ENCODE assay signal across 1 cellular context in the genomic region with DNA sequence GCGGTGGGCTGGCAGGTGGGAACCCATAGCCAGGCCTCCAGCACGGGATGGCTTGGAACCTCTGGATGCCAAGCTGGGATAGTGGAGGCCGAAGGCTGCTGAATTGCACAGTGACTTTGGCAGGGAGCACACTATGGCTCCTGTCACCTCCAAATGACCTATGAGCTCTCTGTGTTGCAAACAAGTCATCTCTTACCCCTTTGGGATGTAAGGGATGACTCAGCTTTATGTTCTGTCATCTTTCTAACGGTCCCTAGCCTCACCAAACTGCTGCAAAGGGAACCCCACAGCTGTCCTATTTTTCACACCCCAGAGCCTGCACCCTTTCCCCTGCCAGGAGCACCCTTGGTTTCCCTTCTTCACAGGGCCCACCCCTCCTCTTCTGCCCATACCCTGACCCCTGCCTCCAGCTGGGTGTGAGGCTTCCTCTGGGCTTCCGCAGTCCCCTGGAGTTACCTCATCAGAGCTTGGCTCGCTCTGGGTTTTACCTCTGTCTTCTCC.
A peak's percentile ranks its signal among the peaks of the same experiment; 100 is the strongest.
TF ChIP-seq lines count a peak whose summit lies in the region.

No MANE protein-coding gene starts in this region.

TF ChIP-seq in K562, 482 proteins besides CTCF, POLR2A, EP300 and RAD21 (continued from another document and continues in another):
- TF ChIP-seq USF1 (CRISPR knock-in tag; IDR thresholded peaks at IDR 0.05) (no peak), FOXJ2 (tag; IDR thresholded peaks at IDR 0.05) (no peak), ARID1B (IDR thresholded peaks at IDR 0.05) (no peak), MXD1 (CRISPR knock-in tag; IDR thresholded peaks at IDR 0.05; ENCODE audit: borderline replicate concordance, poor library complexity, severe bottlenecking) (no peak), ZNF347 (CRISPR knock-in tag; IDR thresholded peaks at IDR 0.05; ENCODE audit: low read depth) (no peak), HCFC1 (IDR thresholded peaks at IDR 0.05; ENCODE audit: low read depth, low read length) (no peak), KLF6 (CRISPR knock-in tag; IDR thresholded peaks at IDR 0.05; ENCODE audit: borderline replicate concordance) (no peak), HMG20B (CRISPR knock-in tag; IDR thresholded peaks at IDR 0.05) (no peak), BRCA1 (IDR thresholded peaks at IDR 0.05) (no peak), BRCA1 (CRISPR knock-in tag; IDR thresholded peaks at IDR 0.05) (no peak), ZMIZ1 (IDR thresholded peaks at IDR 0.05; ENCODE audit: low read depth in 2 of 2, low read length in 2 of 2) (no peak), NFE2L1 (tag; IDR thresholded peaks at IDR 0.05; ENCODE audit: borderline replicate concordance, low read depth) (peak; percentile 61; the same call in 1 of the 2 replicates), ZNF75A (CRISPR knock-in tag; IDR thresholded peaks at IDR 0.05) (no peak), NCOA6 (IDR thresholded peaks at IDR 0.05) (no peak), CBX1 (IDR thresholded peaks at IDR 0.05; ENCODE audit: low read depth) (no peak), ZNF175 (CRISPR knock-in tag; IDR thresholded peaks at IDR 0.05; ENCODE audit: low read depth) (no peak), CSDE1 (IDR thresholded peaks at IDR 0.05) (no peak), MED1 (CRISPR knock-in tag; IDR thresholded peaks at IDR 0.05; ENCODE audit: borderline replicate concordance) (no peak), NR2F6 (CRISPR knock-in tag; IDR thresholded peaks at IDR 0.05) (no peak), JUND (IDR thresholded peaks at IDR 0.05; ENCODE audit: borderline replicate concordance, low read depth, low read length) (peak; percentile 40; the same call in 1 of the 2 replicates), JUND (tag; IDR thresholded peaks at IDR 0.05; ENCODE audit: borderline replicate concordance, low read depth, low read length) (peak; percentile 50; the same call in 1 of the 3 replicates), MAFG (tag; conservative IDR thresholded peaks at IDR 0.05) (peak; percentile 91), XRCC3 (IDR thresholded peaks at IDR 0.05) (no peak), SMARCA5 (IDR thresholded peaks at IDR 0.05) (no peak), ZFX (CRISPR knock-in tag; IDR thresholded peaks at IDR 0.05) (no peak), MAFF (IDR thresholded peaks at IDR 0.05; ENCODE audit: low read length) (peak; percentile 73; the same call in 1 of the 2 replicates), JUN (IDR thresholded peaks at IDR 0.05; ENCODE audit: borderline replicate concordance, low read depth, low read length) (no peak), JUN (CRISPR knock-in tag; IDR thresholded peaks at IDR 0.05; ENCODE audit: borderline replicate concordance) (no peak), ZNF165 (CRISPR knock-in tag; IDR thresholded peaks at IDR 0.05; ENCODE audit: borderline replicate concordance) (no peak), MCM3 (IDR thresholded peaks at IDR 0.05) (no peak), BHLHE40 (IDR thresholded peaks at IDR 0.05; ENCODE audit: low read length) (no peak), ZNF586 (CRISPR knock-in tag; conservative IDR thresholded peaks at IDR 0.05) (no peak), SRSF9 (IDR thresholded peaks at IDR 0.05; ENCODE audit: borderline replicate concordance, low read depth, low read length) (no peak), SMAD2 (IDR thresholded peaks at IDR 0.05; ENCODE audit: low read depth, low read length) (no peak), JUNB (CRISPR knock-in tag; conservative IDR thresholded peaks at IDR 0.05) (no peak), ILK (tag; IDR thresholded peaks at IDR 0.05; ENCODE audit: borderline replicate concordance, low read depth) (no peak), MYNN (IDR thresholded peaks at IDR 0.05) (no peak), MYNN (CRISPR knock-in tag; IDR thresholded peaks at IDR 0.05) (no peak), ZNF184 (CRISPR knock-in tag; IDR thresholded peaks at IDR 0.05) (no peak), NFE2 (IDR thresholded peaks at IDR 0.05; ENCODE audit: low read depth) (peak; percentile 78), ESRRA (IDR thresholded peaks at IDR 0.05; ENCODE audit: borderline replicate concordance, low read depth) (peak; percentile 78), ZBTB17 (CRISPR knock-in tag; IDR thresholded peaks at IDR 0.05) (no peak), CTBP1 (IDR thresholded peaks at IDR 0.05; ENCODE audit: borderline replicate concordance) (peak; percentile 34; the same call in 1 of the 2 replicates), ZNF282 (CRISPR knock-in tag; IDR thresholded peaks at IDR 0.05) (no peak), ZNF316 (IDR thresholded peaks at IDR 0.05) (peak; percentile 92), ZNF668 (CRISPR knock-in tag; IDR thresholded peaks at IDR 0.05) (no peak), ZNF707 (CRISPR knock-in tag; conservative IDR thresholded peaks at IDR 0.05) (no peak), TCF7L2 (IDR thresholded peaks at IDR 0.05; ENCODE audit: low read depth, low read length) (no peak), RBM25 (IDR thresholded peaks at IDR 0.05; ENCODE audit: low read depth, low read length, severe bottlenecking) (no peak), RCOR1 (IDR thresholded peaks at IDR 0.05; ENCODE audit: borderline replicate concordance in 1 of 2, low read depth in 2 of 2, low read length in 2 of 2) (peak in 1 of 2 experiments; percentile 51; a peak in 1 of 4 replicates), TGIF2 (CRISPR knock-in tag; IDR thresholded peaks at IDR 0.05) (no peak), MEF2A (IDR thresholded peaks at IDR 0.05; ENCODE audit: control insufficient read depth, low read depth, low read length) (no peak), ZC3H4 (CRISPR knock-in tag; IDR thresholded peaks at IDR 0.05; ENCODE audit: borderline replicate concordance) (no peak), HLTF (IDR thresholded peaks at IDR 0.05) (no peak), ZNF764 (CRISPR knock-in tag; IDR thresholded peaks at IDR 0.05; ENCODE audit: low read depth) (no peak), PML (IDR thresholded peaks at IDR 0.05; ENCODE audit: low read length) (no peak), NCOR1 (IDR thresholded peaks at IDR 0.05) (no peak), GATA2 (CRISPR knock-in tag; IDR thresholded peaks at IDR 0.05) (no peak), DDX20 (tag; IDR thresholded peaks at IDR 0.05; ENCODE audit: low read depth) (no peak), ZNF76 (CRISPR knock-in tag; IDR thresholded peaks at IDR 0.05; ENCODE audit: borderline replicate concordance) (no peak), CREM (IDR thresholded peaks at IDR 0.05; ENCODE audit: low read depth) (no peak), HNRNPUL1 (IDR thresholded peaks at IDR 0.05; ENCODE audit: low read length) (no peak), FOSL1 (tag; conservative IDR thresholded peaks at IDR 0.05) (peak; percentile 59), MEIS2 (IDR thresholded peaks at IDR 0.05; ENCODE audit: partially characterized antibody) (no peak), ZNF232 (CRISPR knock-in tag; IDR thresholded peaks at IDR 0.05) (no peak), SLC30A9 (CRISPR knock-in tag; IDR thresholded peaks at IDR 0.05) (no peak), C11orf30 (IDR thresholded peaks at IDR 0.05; ENCODE audit: low read depth) (peak; percentile 83), MTA3 (IDR thresholded peaks at IDR 0.05; ENCODE audit: borderline replicate concordance) (no peak), ARNT (IDR thresholded peaks at IDR 0.05) (no peak)
- TF ChIP-seq, protein P1, sequence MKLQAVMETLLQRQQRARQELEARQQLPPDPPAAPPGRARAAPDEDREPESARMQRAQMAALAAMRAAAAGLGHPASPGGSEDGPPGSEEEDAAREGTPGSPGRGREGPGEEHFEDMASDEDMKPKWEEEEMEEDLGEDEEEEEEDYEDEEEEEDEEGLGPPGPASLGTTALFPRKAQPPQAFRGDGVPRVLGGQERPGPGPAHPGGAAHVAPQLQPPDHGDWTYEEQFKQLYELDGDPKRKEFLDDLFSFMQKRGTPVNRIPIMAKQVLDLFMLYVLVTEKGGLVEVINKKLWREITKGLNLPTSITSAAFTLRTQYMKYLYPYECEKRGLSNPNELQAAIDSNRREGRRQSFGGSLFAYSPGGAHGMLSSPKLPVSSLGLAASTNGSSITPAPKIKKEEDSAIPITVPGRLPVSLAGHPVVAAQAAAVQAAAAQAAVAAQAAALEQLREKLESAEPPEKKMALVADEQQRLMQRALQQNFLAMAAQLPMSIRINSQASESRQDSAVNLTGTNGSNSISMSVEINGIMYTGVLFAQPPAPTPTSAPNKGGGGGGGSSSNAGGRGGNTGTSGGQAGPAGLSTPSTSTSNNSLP (IDR thresholded peaks at IDR 0.05; ENCODE audit: borderline replicate concordance, low read depth, low read length) = no peak
- TF ChIP-seq, protein P2, sequence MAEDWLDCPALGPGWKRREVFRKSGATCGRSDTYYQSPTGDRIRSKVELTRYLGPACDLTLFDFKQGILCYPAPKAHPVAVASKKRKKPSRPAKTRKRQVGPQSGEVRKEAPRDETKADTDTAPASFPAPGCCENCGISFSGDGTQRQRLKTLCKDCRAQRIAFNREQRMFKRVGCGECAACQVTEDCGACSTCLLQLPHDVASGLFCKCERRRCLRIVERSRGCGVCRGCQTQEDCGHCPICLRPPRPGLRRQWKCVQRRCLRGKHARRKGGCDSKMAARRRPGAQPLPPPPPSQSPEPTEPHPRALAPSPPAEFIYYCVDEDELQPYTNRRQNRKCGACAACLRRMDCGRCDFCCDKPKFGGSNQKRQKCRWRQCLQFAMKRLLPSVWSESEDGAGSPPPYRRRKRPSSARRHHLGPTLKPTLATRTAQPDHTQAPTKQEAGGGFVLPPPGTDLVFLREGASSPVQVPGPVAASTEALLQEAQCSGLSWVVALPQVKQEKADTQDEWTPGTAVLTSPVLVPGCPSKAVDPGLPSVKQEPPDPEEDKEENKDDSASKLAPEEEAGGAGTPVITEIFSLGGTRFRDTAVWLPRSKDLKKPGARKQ (CRISPR knock-in tag; IDR thresholded peaks at IDR 0.05) = no peak
- TF ChIP-seq, protein P3, sequence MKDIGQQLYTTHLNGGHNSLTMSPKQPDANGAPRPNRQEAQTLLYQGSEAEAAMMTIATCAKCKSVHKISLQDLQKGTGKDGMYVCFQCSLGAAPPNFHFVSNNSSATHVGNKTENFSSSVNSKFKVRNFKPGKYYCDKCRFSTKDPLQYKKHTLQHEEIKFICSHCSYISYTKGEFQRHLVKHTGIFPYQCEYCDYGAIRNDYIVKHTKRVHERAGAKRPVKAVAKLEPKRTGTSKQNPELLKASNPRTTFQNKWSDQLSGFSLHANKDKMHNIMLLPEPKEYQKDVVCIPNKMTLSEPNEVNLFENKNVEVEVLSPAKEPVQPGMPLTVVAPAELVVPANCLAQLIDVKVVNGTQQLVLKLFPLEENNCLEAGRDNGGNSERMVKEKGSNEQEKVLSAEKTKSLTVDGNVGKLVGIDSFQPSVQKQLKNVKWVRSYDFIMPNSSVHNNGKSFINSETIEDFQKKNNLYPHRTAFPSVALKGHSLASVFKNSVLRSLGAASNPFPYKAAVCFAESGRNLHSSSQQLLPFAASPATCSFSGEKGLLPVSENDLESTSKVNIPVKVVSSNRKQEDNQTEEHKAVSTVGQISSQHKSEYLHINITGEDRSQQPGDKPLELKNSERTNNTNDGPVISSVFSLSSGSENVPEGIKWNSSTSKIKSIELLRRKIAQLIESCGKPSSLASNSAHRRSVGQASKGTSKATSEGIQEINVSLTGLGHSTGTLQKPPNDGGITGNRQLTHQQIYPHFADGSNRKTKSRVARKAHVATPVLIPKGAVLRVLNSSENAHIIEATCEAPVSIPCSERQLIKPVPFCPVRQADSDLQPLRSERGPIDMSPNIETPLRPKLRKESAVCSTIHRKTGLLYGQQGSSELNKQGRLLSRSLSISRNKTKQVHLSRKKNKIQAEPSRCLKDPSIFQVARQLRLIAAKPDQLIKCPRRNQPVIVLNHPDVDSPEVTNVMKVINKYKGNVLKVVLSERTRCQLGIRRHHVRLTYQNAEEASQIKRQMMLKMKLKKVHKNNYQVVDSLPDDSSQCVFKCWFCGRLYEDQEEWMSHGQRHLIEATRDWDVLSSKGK (CRISPR knock-in tag; IDR thresholded peaks at IDR 0.05) = no peak
- TF ChIP-seq, protein P4, sequence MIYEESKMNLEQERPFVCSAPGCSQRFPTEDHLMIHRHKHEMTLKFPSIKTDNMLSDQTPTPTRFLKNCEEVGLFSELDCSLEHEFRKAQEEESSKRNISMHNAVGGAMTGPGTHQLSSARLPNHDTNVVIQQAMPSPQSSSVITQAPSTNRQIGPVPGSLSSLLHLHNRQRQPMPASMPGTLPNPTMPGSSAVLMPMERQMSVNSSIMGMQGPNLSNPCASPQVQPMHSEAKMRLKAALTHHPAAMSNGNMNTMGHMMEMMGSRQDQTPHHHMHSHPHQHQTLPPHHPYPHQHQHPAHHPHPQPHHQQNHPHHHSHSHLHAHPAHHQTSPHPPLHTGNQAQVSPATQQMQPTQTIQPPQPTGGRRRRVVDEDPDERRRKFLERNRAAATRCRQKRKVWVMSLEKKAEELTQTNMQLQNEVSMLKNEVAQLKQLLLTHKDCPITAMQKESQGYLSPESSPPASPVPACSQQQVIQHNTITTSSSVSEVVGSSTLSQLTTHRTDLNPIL (CRISPR knock-in tag; IDR thresholded peaks at IDR 0.05) = no peak
